Comparison of ENCODE assay signal across 9 cellular contexts in genomic region chr6:63816979-63817436, GRCh38.
DNase-seq lines count a peak whose midpoint lies in the region; ATAC-seq and TF ChIP-seq lines count a peak whose summit lies in the region.
"Had no signal": no experiment of that assay in that cellular context is flagged by ENCODE, and none has a peak within 500 bp of the region (broad histone marks: within the 10 kb centered on the region; RNA-seq: fewer than 3 reads in every experiment).

No MANE protein-coding gene starts in this region.

- no peak for TF ChIP-seq POLR2A in thyroid gland (IDR thresholded peaks at IDR 0.05)

- no peak for DNase-seq in GM12864 (ENCODE audit: low read depth)
- peak; percentile 54 for DNase-seq in Karpas-422
- DNase-seq in cardiac fibroblast (ENCODE audit: low read depth in 2 of 2), result peak; percentile 40 to 52
- no peak for DNase-seq in thyroid gland
- DNase-seq: cerebellar nuclear complex had no signal

- H3K4me1 ChIP-seq in Karpas-422 (ENCODE audit: low read length), result no peaks in the 10 kb centered on the region
- peaks cover 23 to 27% of the 10 kb centered on the region in 2 experiments for H3K4me1 ChIP-seq in neutrophil (ENCODE audit: control insufficient read depth in 1 of 2, insufficient read depth in 1 of 2, low read depth in 1 of 2, low read length in 1 of 2)
- no peaks in the 10 kb centered on the region for H3K4me1 ChIP-seq in thyroid gland

- H3K27ac ChIP-seq in Karpas-422 (ENCODE audit: low read length) (no peak overlapping the region), neutrophil (peak overlapping the region; percentile 46), thyroid gland (no peak overlapping the region)

- no peak overlapping the region for H3K9ac ChIP-seq in Karpas-422 (ENCODE audit: low read length)

- WGBS in thyroid gland, 2 donors, result 50 to 71% methylated on average over 1 of the region's 1 CpG

- no peaks in the 10 kb centered on the region for H4K20me1 ChIP-seq in Karpas-422 (ENCODE audit: insufficient read depth, low read depth, low read length)

- H3K79me2 ChIP-seq in Karpas-422 (ENCODE audit: low read length), result no peaks in the 10 kb centered on the region

- H3K4me3 ChIP-seq in GM12864 (ENCODE audit: low read depth, low read length), result no peak overlapping the region
- H3K4me3 ChIP-seq in Karpas-422 (ENCODE audit: low read length), result no peak overlapping the region
- no peak overlapping the region for H3K4me3 ChIP-seq in cardiac fibroblast (replicated peaks in 1 of 2; ENCODE audit: low read depth in 2 of 2, low read length in 2 of 2)
- no peak overlapping the region for H3K4me3 ChIP-seq in neutrophil (ENCODE audit: low read depth in 1 of 2, low read length in 1 of 2)
- H3K4me3 ChIP-seq in thyroid gland (replicated peaks in 1 of 3), result no peak overlapping the region

- no peak overlapping the region for H3K4me2 ChIP-seq in Karpas-422 (ENCODE audit: low read depth, low read length, poor library complexity, severe bottlenecking)

- intact Hi-C loops in thyroid gland (cut with DNase I), result no loop called here

- TF ChIP-seq CTCF in GM12864 (IDR thresholded peaks at IDR 0.05; ENCODE audit: low read depth, low read length, missing control alignments) (peak; percentile 33), cardiac fibroblast (IDR thresholded peaks at IDR 0.05; ENCODE audit: low read depth, low read length) (peak; percentile 53), neutrophil (IDR thresholded peaks at IDR 0.05) (no peak), thyroid gland (IDR thresholded peaks at IDR 0.05) (no peak)

- ATAC-seq in GM18858 (IDR thresholded peaks at IDR 0.05; ENCODE audit: unreplicated experiment), result no peak
- no peak for ATAC-seq in HG02970 (IDR thresholded peaks at IDR 0.05; ENCODE audit: low FRiP score, unreplicated experiment)
- ATAC-seq in GM18498 (IDR thresholded peaks at IDR 0.05; ENCODE audit: unreplicated experiment), result no peak

- H3K9me3 ChIP-seq in Karpas-422 (ENCODE audit: low read length) (no peaks in the 10 kb centered on the region), neutrophil (no peaks in the 10 kb centered on the region), thyroid gland (no peaks in the 10 kb centered on the region)

- H3K36me3 ChIP-seq in Karpas-422 (ENCODE audit: insufficient read depth, low read length), result no peaks in the 10 kb centered on the region
- no peaks in the 10 kb centered on the region for H3K36me3 ChIP-seq in neutrophil
- H3K36me3 ChIP-seq in thyroid gland, result no peaks in the 10 kb centered on the region

- H3K27me3 ChIP-seq in Karpas-422 (ENCODE audit: low read length), result no peaks in the 10 kb centered on the region
- H3K27me3 ChIP-seq in neutrophil, result no peaks in the 10 kb centered on the region
- H3K27me3 ChIP-seq in thyroid gland, result no peaks in the 10 kb centered on the region

- no peaks in the 10 kb centered on the region for H3K9me2 ChIP-seq in Karpas-422 (replicated peaks; ENCODE audit: insufficient read depth, low read length)

- no peak overlapping the region for H2AFZ ChIP-seq in Karpas-422 (ENCODE audit: low read length)

Comparison
In these comparisons a context has a peak if more than half of its experiments do, and no peak if none do; other contexts are left out.
1. DNase-seq: peak in Karpas-422 (single experiment) and cardiac fibroblast (2 of 2); none in GM12864 (single experiment) and thyroid gland (0 of 2).
2. CTCF ChIP-seq: peak in GM12864 (single experiment) and cardiac fibroblast (single experiment); none in neutrophil (single experiment) and thyroid gland (0 of 6).